1 cellular context compared by ENCODE assay signal in the genomic region with DNA sequence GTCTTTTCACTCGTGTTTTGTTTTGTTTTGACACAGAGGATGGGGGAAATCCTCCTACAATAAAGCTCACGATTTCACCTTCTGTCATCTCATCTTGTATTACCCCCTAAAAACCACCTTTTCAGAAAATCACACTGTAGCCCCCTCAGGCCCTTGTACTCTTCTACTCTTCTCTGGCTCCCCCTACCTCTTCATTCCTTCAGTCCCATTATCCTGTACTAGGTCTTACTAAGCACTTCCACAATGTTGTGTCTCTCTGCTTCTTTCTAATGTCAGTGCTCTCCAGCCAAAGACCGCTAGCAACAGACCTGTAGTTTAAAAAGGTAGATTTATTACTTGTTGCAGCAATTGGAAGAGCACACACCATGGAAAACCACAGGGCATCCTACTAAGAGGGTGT.
TF ChIP-seq lines count a peak whose summit lies in the region.

No MANE protein-coding gene starts in this region.

TF ChIP-seq in WTC11, 78 proteins besides CTCF, POLR2A, EP300 and RAD21 (continued from another document):
- TF ChIP-seq, protein P1, sequence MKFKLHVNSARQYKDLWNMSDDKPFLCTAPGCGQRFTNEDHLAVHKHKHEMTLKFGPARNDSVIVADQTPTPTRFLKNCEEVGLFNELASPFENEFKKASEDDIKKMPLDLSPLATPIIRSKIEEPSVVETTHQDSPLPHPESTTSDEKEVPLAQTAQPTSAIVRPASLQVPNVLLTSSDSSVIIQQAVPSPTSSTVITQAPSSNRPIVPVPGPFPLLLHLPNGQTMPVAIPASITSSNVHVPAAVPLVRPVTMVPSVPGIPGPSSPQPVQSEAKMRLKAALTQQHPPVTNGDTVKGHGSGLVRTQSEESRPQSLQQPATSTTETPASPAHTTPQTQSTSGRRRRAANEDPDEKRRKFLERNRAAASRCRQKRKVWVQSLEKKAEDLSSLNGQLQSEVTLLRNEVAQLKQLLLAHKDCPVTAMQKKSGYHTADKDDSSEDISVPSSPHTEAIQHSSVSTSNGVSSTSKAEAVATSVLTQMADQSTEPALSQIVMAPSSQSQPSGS (CRISPR knock-in tag; IDR thresholded peaks at IDR 0.05; ENCODE audit: borderline replicate concordance, low read depth), result no peak
- no peak for TF ChIP-seq ZMAT4 (CRISPR knock-in tag; IDR thresholded peaks at IDR 0.05)
- TF ChIP-seq, protein P2, sequence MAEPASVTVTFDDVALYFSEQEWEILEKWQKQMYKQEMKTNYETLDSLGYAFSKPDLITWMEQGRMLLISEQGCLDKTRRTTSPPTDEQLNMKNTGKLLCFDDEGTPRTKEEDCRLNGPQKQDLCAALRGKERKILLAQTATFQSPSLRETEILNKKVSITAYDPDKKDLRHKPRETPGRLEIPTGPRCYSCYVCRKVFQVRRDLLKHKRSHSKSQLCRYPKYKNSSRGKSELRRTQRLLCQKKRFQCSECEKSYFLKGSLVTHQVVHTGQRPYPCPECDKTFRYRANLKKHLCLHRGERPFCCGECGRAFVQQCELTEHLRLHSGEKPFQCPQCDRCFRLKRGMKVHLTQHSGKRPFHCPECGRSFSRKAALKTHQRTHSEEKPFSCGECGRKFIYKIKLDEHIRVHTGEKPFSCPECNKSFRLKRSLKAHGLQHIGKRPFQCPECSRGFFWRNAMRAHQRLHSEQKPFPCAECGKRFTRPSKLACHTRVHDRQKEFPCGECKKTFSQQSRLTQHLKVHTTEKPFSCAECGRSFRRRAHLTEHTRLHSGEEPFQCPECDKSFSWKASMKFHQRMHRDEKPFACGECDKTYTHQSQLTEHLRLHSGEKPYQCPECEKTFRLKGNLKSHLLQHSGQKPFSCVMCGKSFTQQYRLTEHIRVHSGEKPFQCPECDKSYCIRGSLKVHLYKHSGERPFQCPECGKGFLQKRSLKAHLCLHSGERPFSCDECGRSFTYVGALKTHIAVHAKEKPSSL (CRISPR knock-in tag; conservative IDR thresholded peaks at IDR 0.05), result no peak
- TF ChIP-seq ATF3 (CRISPR knock-in tag; conservative IDR thresholded peaks at IDR 0.05), result no peak
- TF ChIP-seq NFATC4 (CRISPR knock-in tag; IDR thresholded peaks at IDR 0.05), result no peak
